36 cellular contexts compared by ENCODE assay signal in the genomic region with DNA sequence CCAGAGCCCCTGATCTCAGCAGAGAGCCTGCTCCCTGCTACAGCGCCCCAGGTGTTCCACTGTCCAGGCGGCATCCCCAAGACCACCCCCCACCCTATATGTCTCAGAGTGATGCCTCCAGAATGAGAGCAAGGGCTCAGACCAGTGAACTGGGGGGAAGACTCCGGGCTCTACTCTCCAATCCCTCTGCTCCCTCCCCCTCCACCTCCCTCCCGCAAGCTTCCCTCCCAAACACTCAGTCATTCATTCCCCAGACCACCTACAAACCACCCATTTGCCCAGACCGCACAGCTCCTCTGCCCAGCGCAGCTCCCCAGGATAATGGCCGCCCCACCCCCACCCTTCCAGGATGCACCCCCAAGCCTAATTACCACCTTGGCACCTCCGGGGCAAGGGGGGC. TPM values are rescaled to one million over a fixed set of nuclear protein-coding genes. Genes with fewer than 3 reads are reported as not detected.
"Had no signal": no experiment of that assay in that cellular context is flagged by ENCODE, and none has a peak within 500 bp of the region (broad histone marks: within the 10 kb centered on the region; RNA-seq: fewer than 3 reads in every experiment).

No MANE protein-coding gene starts in this region.

- DNase-seq: activated B cell treated with CpG ODN at 0.5 μM for 24 hours; activated CD4-positive, alpha-beta T cell treated with anti-CD3 and anti-CD28 coated beads for 48 hours; activated CD4-positive, alpha-beta T cell treated with anti-CD3 and anti-CD28 coated beads, Interleukin-2, amount 50 U/mL, for 1 hour; activated CD4-positive, alpha-beta T cell treated with anti-CD3 and anti-CD28 coated beads, Interleukin-2, amount 50 U/mL, for 48 hours; activated CD8-positive, alpha-beta memory T cell treated with anti-CD3 and anti-CD28 coated beads for 24 hours; activated CD8-positive, alpha-beta T cell treated with anti-CD3 and anti-CD28 coated beads for 36 hours; activated effector memory CD4-positive, alpha-beta T cell treated with Interleukin-2 at 50 U/mL for 16 hours; activated gamma-delta T cell treated with Interleukin-2 at 50 U/mL for 16 hours; activated naive CD4-positive, alpha-beta T cell treated with anti-CD3 and anti-CD28 coated beads, Interleukin-2, amount 50 U/mL, for 16 hours; activated naive CD4-positive, alpha-beta T cell treated with Interleukin-2 at 50 U/mL for 16 hours; activated T-cell treated with anti-CD3 and anti-CD28 coated beads, Interleukin-2, amount 50 U/mL, for 4 hours; amniotic stem cell; anterior cingulate cortex; brain microvascular endothelial cell; dorsolateral prefrontal cortex; effector memory CD4-positive, alpha-beta T cell; erythroblast; foreskin keratinocyte; gastrocnemius medialis; glutamatergic neuron; T-helper 1 cell; T-helper 17 cell; T1000; WERI-Rb-1 had no signal

- H3K4me3 Mint-ChIP-seq: activated B cell treated with CpG ODN at 0.5 μM for 24 hours; activated CD8-positive, alpha-beta T cell treated with anti-CD3 and anti-CD28 coated beads for 36 hours; activated naive CD8-positive, alpha-beta T cell; activated T-cell treated with anti-CD3 and anti-CD28 coated beads, Interleukin-2, amount 50 U/mL, for 4 hours; activated T-helper 17 cell treated with anti-CD3 and anti-CD28 coated beads, Interleukin-2, amount 50 U/mL, for 72 hours; central memory CD8-positive, alpha-beta T cell; dendritic cell treated with granulocyte-macrophage colony-stimulating factor and Interleukin-4, amounts not matched to agents 40 ng/mL and 50 ng/mL, for 4 days; T-helper 17 cell; T-helper 2 cell treated with Interferon-gamma antibody and Interleukin-4, amounts not matched to agents 5 μg/mL and 100 μg/mL, for 36 hours had no signal

- H3K4me1 Mint-ChIP-seq: activated T-helper 17 cell treated with anti-CD3 and anti-CD28 coated beads, Interleukin-2, amount 50 U/mL, for 72 hours had no signal

- H3K4me3 ChIP-seq: coronary artery, dorsolateral prefrontal cortex, esophagus muscularis mucosa, gastrocnemius medialis had no signal

- ATAC-seq: activated CD4-positive, CD25-positive, alpha-beta regulatory T cell treated with anti-CD3 and anti-CD28 coated beads, Interleukin-2, amount 50 U/mL, for 24 hours; activated CD8-positive, alpha-beta T cell treated with anti-CD3 and anti-CD28 coated beads for 36 hours; activated T-cell treated with anti-CD3 and anti-CD28 coated beads, Interleukin-2, amount 50 U/mL, for 4 hours; activated T-helper 17 cell treated with anti-CD3 and anti-CD28 coated beads, Interleukin-2, amount 50 U/mL, for 72 hours; foreskin keratinocyte; gastrocnemius medialis; T-helper 17 cell had no signal

- H3K9me3 Mint-ChIP-seq: activated B cell treated with CpG ODN at 0.5 μM for 24 hours; activated CD8-positive, alpha-beta T cell treated with anti-CD3 and anti-CD28 coated beads for 36 hours; activated T-cell treated with anti-CD3 and anti-CD28 coated beads, Interleukin-2, amount 50 U/mL, for 4 hours; activated T-helper 17 cell treated with anti-CD3 and anti-CD28 coated beads, Interleukin-2, amount 50 U/mL, for 72 hours; central memory CD8-positive, alpha-beta T cell; dendritic cell treated with granulocyte-macrophage colony-stimulating factor and Interleukin-4, amounts not matched to agents 40 ng/mL and 50 ng/mL, for 4 days; T-helper 2 cell treated with Interferon-gamma antibody and Interleukin-4, amounts not matched to agents 5 μg/mL and 100 μg/mL, for 36 hours had no signal

- H3K4me1 ChIP-seq: foreskin keratinocyte, gastrocnemius medialis had no signal

- H3K9me3 ChIP-seq: esophagus muscularis mucosa, gastrocnemius medialis had no signal

- H3K27ac ChIP-seq: brain microvascular endothelial cell, coronary artery, dorsolateral prefrontal cortex, esophagus muscularis mucosa, foreskin keratinocyte, gastrocnemius medialis, WERI-Rb-1 had no signal

- H3K27ac Mint-ChIP-seq: activated B cell treated with CpG ODN at 0.5 μM for 24 hours; activated CD8-positive, alpha-beta T cell treated with anti-CD3 and anti-CD28 coated beads for 36 hours; activated naive CD8-positive, alpha-beta T cell; activated T-helper 17 cell treated with anti-CD3 and anti-CD28 coated beads, Interleukin-2, amount 50 U/mL, for 72 hours; dendritic cell treated with granulocyte-macrophage colony-stimulating factor and Interleukin-4, amounts not matched to agents 40 ng/mL and 50 ng/mL, for 4 days; T-helper 17 cell; T-helper 2 cell treated with Interferon-gamma antibody and Interleukin-4, amounts not matched to agents 5 μg/mL and 100 μg/mL, for 36 hours had no signal

- H3K36me3 ChIP-seq: brain microvascular endothelial cell, esophagus muscularis mucosa, gastrocnemius medialis, WERI-Rb-1 had no signal

RNA-seq across cellular contexts. Expression of a gene that starts 59.4 kb away (rescaled TPM):
- total RNA-seq: activated B cell treated with CpG ODN at 0.5 μM for 24 hours; activated CD8-positive, alpha-beta T cell treated with anti-CD3 and anti-CD28 coated beads for 36 hours; activated T-cell treated with anti-CD3 and anti-CD28 coated beads, Interleukin-2, amount 50 U/mL, for 4 hours; activated T-helper 17 cell treated with anti-CD3 and anti-CD28 coated beads, Interleukin-2, amount 50 U/mL, for 72 hours; astrocyte; bronchial epithelial cell; cerebellum; esophagus muscularis mucosa; foreskin keratinocyte; gastrocnemius medialis; T-helper 17 cell had no signal
- polyA plus RNA-seq: adipose tissue, foreskin keratinocyte had no signal
